Comparison of ENCODE assay signal across 32 cellular contexts in genomic region chr12:15664491-15664890, GRCh38.
DNase-seq lines count a peak whose midpoint lies in the region; ATAC-seq and TF ChIP-seq lines count a peak whose summit lies in the region.
"Had no signal": no experiment of that assay in that cellular context is flagged by ENCODE, and none has a peak within 500 bp of the region (broad histone marks: within the 10 kb centered on the region; RNA-seq: fewer than 3 reads in every experiment).

No MANE protein-coding gene starts in this region.

- no peak overlapping the region for H3K9ac ChIP-seq in SK-N-SH

- H3K36me3 Mint-ChIP-seq in MCF 10A (ENCODE audit: insufficient read depth, unreplicated experiment) (peaks cover 22% of the 10 kb centered on the region), natural killer cell (no peaks in the 10 kb centered on the region)
- H3K36me3 Mint-ChIP-seq: stimulated activated naive B cell treated with anti-CD40 and anti-IgM and Interleukin-4, amounts not matched to agents 10 μg/mL and 1 μg/mL and 100 μg/mL, for 72 hours had no signal

- no peak for TF ChIP-seq EP300 in SK-N-SH (IDR thresholded peaks at IDR 0.05; ENCODE audit: borderline replicate concordance in 1 of 2, low read depth in 1 of 2, low read length in 1 of 2)

- no peaks in the 10 kb centered on the region for H4K20me1 ChIP-seq in SK-N-SH (ENCODE audit: insufficient read depth)

- DNase-seq in MCF 10A (ENCODE audit: unreplicated experiment) (peak; percentile 67), breast epithelium (ENCODE audit: low spot score in 2 of 2) (no peak), SK-N-SH (no peak), fibroblast of peridontal ligament (ENCODE audit: extremely low read depth) (peak; percentile 57), natural killer cell (no peak)
- DNase-seq: activated naive CD4-positive, alpha-beta T cell treated with anti-CD3 and anti-CD28 coated beads for 36 hours; activated T-cell treated with anti-CD3 and anti-CD28 coated beads, Interleukin-2, amount 50 U/mL, for 72 hours; AML-193; amygdala; caudate nucleus; CD4-positive, alpha-beta T cell; cortex of kidney; effector memory CD8-positive, alpha-beta T cell; KG1; mesendoderm; NCI-H1417 treated with DMSO at 0.1 percent for 48 hours; NCI-H2081; NCI-H446; NCI-H82; psoas muscle; stimulated activated CD4-positive, alpha-beta T cell treated with anti-CD3 and anti-CD28 coated beads, Interleukin-15, amount 100 ng/mL, for 24 hours; stimulated activated naive B cell treated with anti-CD40 and anti-IgM and Interleukin-4, amounts not matched to agents 10 μg/mL and 1 μg/mL and 100 μg/mL, for 72 hours; T-helper 9 cell had no signal

- H3K27ac Mint-ChIP-seq in MCF 10A (ENCODE audit: low read depth, unreplicated experiment), result peak overlapping the region; percentile 35
- H3K27ac Mint-ChIP-seq in natural killer cell, result no peak overlapping the region
- H3K27ac Mint-ChIP-seq: activated naive CD4-positive, alpha-beta T cell treated with anti-CD3 and anti-CD28 coated beads for 36 hours; activated T-cell treated with anti-CD3 and anti-CD28 coated beads, Interleukin-2, amount 50 U/mL, for 72 hours; CD4-positive, alpha-beta T cell; effector memory CD8-positive, alpha-beta T cell; GM23338; stimulated activated naive B cell treated with anti-CD40 and anti-IgM and Interleukin-4, amounts not matched to agents 10 μg/mL and 1 μg/mL and 100 μg/mL, for 72 hours had no signal

- H3F3A ChIP-seq in SK-N-SH (replicated peaks; ENCODE audit: insufficient read depth), result peaks cover 34% of the 10 kb centered on the region

- CTCF ChIA-PET in MCF 10A (lab: Yijun Ruan, JAX), result interaction anchor here (1.3 kb wide), 1 partner anchor 74 kb away, joined by 3 read pairs; no protein-coding TSS in a partner anchor
- CTCF ChIA-PET in SK-N-SH (lab: Yijun Ruan, JAX), result no interaction called here

- H3K36me3 ChIP-seq in breast epithelium (no peaks in the 10 kb centered on the region), SK-N-SH (replicated peaks in 1 of 2; ENCODE audit: control insufficient read depth in 1 of 2, insufficient read depth in 2 of 2, low read length in 1 of 2) (peaks cover 0 to 37% of the 10 kb centered on the region in 2 experiments)
- H3K36me3 ChIP-seq: neutrophil had no signal

- H3K27me3 ChIP-seq in breast epithelium (no peaks in the 10 kb centered on the region), SK-N-SH (ENCODE audit: insufficient read depth) (no peaks in the 10 kb centered on the region)
- H3K27me3 ChIP-seq: gastroesophageal sphincter, hepatocyte, neutrophil had no signal

- peak overlapping the region; percentile 16; the same call in 1 of the 2 replicates for H3K4me2 ChIP-seq in SK-N-SH
- H3K4me2 ChIP-seq: GM23338, hepatocyte had no signal

- H3K9me3 Mint-ChIP-seq in MCF 10A (ENCODE audit: unreplicated experiment) (no peaks in the 10 kb centered on the region), natural killer cell (no peaks in the 10 kb centered on the region)
- H3K9me3 Mint-ChIP-seq: activated naive CD4-positive, alpha-beta T cell treated with anti-CD3 and anti-CD28 coated beads for 36 hours; activated T-cell treated with anti-CD3 and anti-CD28 coated beads, Interleukin-2, amount 50 U/mL, for 72 hours; CD4-positive, alpha-beta T cell; effector memory CD8-positive, alpha-beta T cell; GM23338; stimulated activated naive B cell treated with anti-CD40 and anti-IgM and Interleukin-4, amounts not matched to agents 10 μg/mL and 1 μg/mL and 100 μg/mL, for 72 hours had no signal

- H3K9me3 ChIP-seq in breast epithelium, result no peaks in the 10 kb centered on the region
- no peaks in the 10 kb centered on the region for H3K9me3 ChIP-seq in SK-N-SH
- H3K9me3 ChIP-seq: gastroesophageal sphincter, neutrophil, psoas muscle had no signal

- no TSS peak for BruUV-seq in MCF 10A (replicated peaks; lab: Mats Ljungman, UMichigan)

- H3K79me2 ChIP-seq in SK-N-SH (ENCODE audit: insufficient read depth), result no peaks in the 10 kb centered on the region
- H3K79me2 ChIP-seq: hepatocyte had no signal

- POLR2A ChIA-PET in MCF 10A (lab: Yijun Ruan, JAX), result no interaction called here
- POLR2A ChIA-PET in SK-N-SH (lab: Yijun Ruan, JAX), result no interaction called here

- H3K27me3 Mint-ChIP-seq in MCF 10A (ENCODE audit: insufficient read depth, unreplicated experiment) (no peaks in the 10 kb centered on the region), natural killer cell (ENCODE audit: low read depth in 2 of 2) (no peaks in the 10 kb centered on the region)
- H3K27me3 Mint-ChIP-seq: CD4-positive, alpha-beta T cell; effector memory CD8-positive, alpha-beta T cell; stimulated activated naive B cell treated with anti-CD40 and anti-IgM and Interleukin-4, amounts not matched to agents 10 μg/mL and 1 μg/mL and 100 μg/mL, for 72 hours had no signal

- H3K4me1 ChIP-seq in breast epithelium (no peaks in the 10 kb centered on the region), SK-N-SH (ENCODE audit: control insufficient read depth in 1 of 2, insufficient read depth in 2 of 2, low read depth in 1 of 2, low read length in 1 of 2) (peaks cover 0 to 19% of the 10 kb centered on the region in 2 experiments; a peak in 3 of 4 replicates)
- H3K4me1 ChIP-seq: psoas muscle had no signal

- no peak overlapping the region for H3K4me3 ChIP-seq in breast epithelium
- H3K4me3 ChIP-seq in SK-N-SH (ENCODE audit: low read depth in 2 of 2, low read length in 1 of 2), result no peak overlapping the region
- H3K4me3 ChIP-seq: gastroesophageal sphincter, GM23338, hepatocyte, psoas muscle had no signal

- TF ChIP-seq RAD21 in SK-N-SH (IDR thresholded peaks at IDR 0.05; ENCODE audit: low read length), result no peak

- H3K9me2 ChIP-seq in SK-N-SH, result no peaks in the 10 kb centered on the region

- WGBS in SK-N-SH (ENCODE audit: low lambda C conversion rate), result 45% methylated on average over 5 of the region's 5 CpGs

- H3K4me1 Mint-ChIP-seq in MCF 10A (ENCODE audit: insufficient read depth, unreplicated experiment) (peaks cover 12% of the 10 kb centered on the region), natural killer cell (no peaks in the 10 kb centered on the region)
- H3K4me1 Mint-ChIP-seq: stimulated activated naive B cell treated with anti-CD40 and anti-IgM and Interleukin-4, amounts not matched to agents 10 μg/mL and 1 μg/mL and 100 μg/mL, for 72 hours had no signal

- intact Hi-C loops in MCF 10A (cut with micrococcal nuclease) (loop anchor here (10.0 kb wide), 1 partner anchor 190 kb away; no protein-coding TSS in a partner anchor), breast epithelium (cut with DNase I; ENCODE audit: low total_unique reads) (no loop called here), natural killer cell (cut with micrococcal nuclease) (no loop called here)

- TF ChIP-seq CTCF in MCF 10A (IDR thresholded peaks at IDR 0.05; ENCODE audit: unreplicated experiment) (no peak), breast epithelium (IDR thresholded peaks at IDR 0.05) (no peak), SK-N-SH (IDR thresholded peaks at IDR 0.05) (no peak), natural killer cell (IDR thresholded peaks at IDR 0.05) (no peak)

- no peak overlapping the region for H2AFZ ChIP-seq in SK-N-SH (ENCODE audit: low read depth)
- H2AFZ ChIP-seq: GM23338, hepatocyte had no signal

- H3K4me3 Mint-ChIP-seq in MCF 10A (ENCODE audit: unreplicated experiment) (no peak overlapping the region), natural killer cell (no peak overlapping the region)
- H3K4me3 Mint-ChIP-seq: activated naive CD4-positive, alpha-beta T cell treated with anti-CD3 and anti-CD28 coated beads for 36 hours; activated T-cell treated with anti-CD3 and anti-CD28 coated beads, Interleukin-2, amount 50 U/mL, for 72 hours; CD4-positive, alpha-beta T cell; effector memory CD8-positive, alpha-beta T cell; GM23338; stimulated activated naive B cell treated with anti-CD40 and anti-IgM and Interleukin-4, amounts not matched to agents 10 μg/mL and 1 μg/mL and 100 μg/mL, for 72 hours had no signal

- no peak overlapping the region for H3K27ac ChIP-seq in breast epithelium
- H3K27ac ChIP-seq in SK-N-SH (ENCODE audit: low read depth in 2 of 2, low read length in 1 of 2), result peak overlapping the region in 1 of 2 experiments; percentile 64; a peak in 2 of 4 replicates
- H3K27ac ChIP-seq: 22Rv1, gastroesophageal sphincter, hepatocyte, neutrophil, psoas muscle had no signal

- ATAC-seq in HG02571 (IDR thresholded peaks at IDR 0.05; ENCODE audit: unreplicated experiment) (no peak), natural killer cell (no peak), GM19035 (IDR thresholded peaks at IDR 0.05; ENCODE audit: unreplicated experiment) (no peak), HG03095 (IDR thresholded peaks at IDR 0.05; ENCODE audit: unreplicated experiment) (no peak)
- ATAC-seq: activated T-cell treated with anti-CD3 and anti-CD28 coated beads, Interleukin-2, amount 50 U/mL, for 72 hours; effector memory CD8-positive, alpha-beta T cell; esophagus mucosa; gastroesophageal sphincter; GM23338; psoas muscle; stimulated activated naive B cell treated with anti-CD40 and anti-IgM and Interleukin-4, amounts not matched to agents 10 μg/mL and 1 μg/mL and 100 μg/mL, for 72 hours had no signal

- no peak for TF ChIP-seq POLR2A in breast epithelium (IDR thresholded peaks at IDR 0.05)

TF ChIP-seq in SK-N-SH, 30 proteins besides CTCF, POLR2A, EP300 and RAD21 (continues in another document):
- TF ChIP-seq JUND (IDR thresholded peaks at IDR 0.05) (peak; percentile 52), GABPA (IDR thresholded peaks at IDR 0.05; ENCODE audit: low read depth) (no peak), IRF3 (IDR thresholded peaks at IDR 0.05; ENCODE audit: low read depth, low read length) (no peak), USF2 (IDR thresholded peaks at IDR 0.05; ENCODE audit: borderline replicate concordance, low read depth, low read length) (no peak), FOSL2 (IDR thresholded peaks at IDR 0.05; ENCODE audit: borderline replicate concordance, low read depth) (peak; percentile 73; the same call in 1 of the 2 replicates), MXI1 (IDR thresholded peaks at IDR 0.05; ENCODE audit: low read depth, low read length) (no peak), TCF12 (IDR thresholded peaks at IDR 0.05) (peak; percentile 32; the same call in 1 of the 2 replicates)

Comparison
In these comparisons a context has a peak if more than half of its experiments do, and no peak if none do; other contexts are left out.
1. DNase-seq: peak in MCF 10A (single experiment) and fibroblast of peridontal ligament (single experiment); none in breast epithelium (0 of 2), SK-N-SH (single experiment) and natural killer cell (single experiment).